Comparison of ENCODE assay signal across 17 cellular contexts in the genomic region with DNA sequence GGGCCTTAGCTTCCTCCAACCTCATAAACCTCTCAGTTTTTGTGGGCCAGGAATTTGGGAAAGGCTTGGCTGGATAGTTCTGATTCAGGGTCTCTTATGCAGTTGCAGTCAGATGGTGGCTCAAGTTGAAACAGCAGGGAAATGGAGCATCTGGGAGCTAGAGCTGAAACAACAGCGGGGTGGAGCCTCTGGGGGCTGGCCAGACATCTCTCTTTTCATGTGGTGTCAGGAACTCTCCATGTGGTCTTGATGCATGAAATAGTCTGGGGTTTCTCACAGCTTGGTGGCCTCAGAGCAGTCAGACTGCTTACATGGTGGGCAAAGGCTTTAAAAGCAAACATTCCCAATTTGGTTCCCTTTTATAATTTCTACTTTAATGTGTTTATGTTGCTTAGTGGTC. TPM values are rescaled to one million over a fixed set of nuclear protein-coding genes. Genes with fewer than 3 reads are reported as not detected.
DNase-seq lines count a peak whose midpoint lies in the region; ATAC-seq and TF ChIP-seq lines count a peak whose summit lies in the region.
"Had no signal": no experiment of that assay in that cellular context is flagged by ENCODE, and none has a peak within 500 bp of the region (broad histone marks: within the 10 kb centered on the region; RNA-seq: fewer than 3 reads in every experiment).

No MANE protein-coding gene starts in this region.

- H2AK5ac ChIP-seq in mesendoderm (ENCODE audit: low read length), result no peak overlapping the region

- WGBS in mesendoderm (ENCODE audit: extremely low coverage, insufficient coverage, low lambda C conversion rate), result no CpG with 5 or more reads among the region's 1 CpG

- H2AFZ ChIP-seq in DND-41 (ENCODE audit: low read depth, low read length), result no peak overlapping the region

- peaks cover 92% of the 10 kb centered on the region for H3K79me2 ChIP-seq in DND-41 (ENCODE audit: insufficient read depth, low read length)
- peaks cover 5% of the 10 kb centered on the region for H3K79me2 ChIP-seq in mesendoderm (ENCODE audit: control insufficient read depth, insufficient read depth, low read length)

- H4K5ac ChIP-seq in mesendoderm (ENCODE audit: low read length), result no peak overlapping the region

- H3K4ac ChIP-seq in mesendoderm (ENCODE audit: low read depth, low read length), result no peak overlapping the region

- in situ Hi-C loops in astrocyte of the spinal cord (cut with HindIII; ENCODE audit: low sequenced_read_pairs), result no loop called here

- peaks cover 50% of the 10 kb centered on the region for H4K20me1 ChIP-seq in DND-41 (ENCODE audit: insufficient read depth, low read length)

- 0 out of 2 replicates have a peak, but pooled peaks cover 4% of the 10 kb centered on the region for H3K4me1 ChIP-seq in DND-41 (ENCODE audit: insufficient read depth, low read length)
- peaks cover 11% of the 10 kb centered on the region for H3K4me1 ChIP-seq in HUES48 (ENCODE audit: control insufficient read depth, insufficient read depth, low read length)
- peaks cover 6% of the 10 kb centered on the region for H3K4me1 ChIP-seq in mesendoderm (ENCODE audit: control insufficient read depth, low read depth, low read length)

- H3K9ac ChIP-seq in DND-41 (ENCODE audit: low read depth, low read length) (no peak overlapping the region), HUES48 (ENCODE audit: low read depth, low read length) (no peak overlapping the region), mesendoderm (ENCODE audit: low read length) (no peak overlapping the region)

- H3K36me3 ChIP-seq in DND-41 (ENCODE audit: insufficient read depth, low read length) (peaks cover 59% of the 10 kb centered on the region), HUES48 (ENCODE audit: control insufficient read depth, insufficient read depth, low read length) (peaks cover 5% of the 10 kb centered on the region), mesendoderm (ENCODE audit: control insufficient read depth, insufficient read depth, low read length) (no peaks in the 10 kb centered on the region)

- H3K27me3 ChIP-seq in DND-41 (ENCODE audit: insufficient read depth, low read length, poor library complexity) (no peaks in the 10 kb centered on the region), HUES48 (ENCODE audit: control insufficient read depth, insufficient read depth, low read length) (no peaks in the 10 kb centered on the region), mesendoderm (ENCODE audit: insufficient read depth, low read length, poor library complexity) (no peaks in the 10 kb centered on the region)
- H3K27me3 ChIP-seq: tibial artery had no signal

- no peak overlapping the region for H2BK15ac ChIP-seq in mesendoderm (replicated peaks; ENCODE audit: low read depth)

- ATAC-seq in DND-41 (ENCODE audit: insufficient read depth, low read depth) (peak; percentile 93), GM18505 (IDR thresholded peaks at IDR 0.05; ENCODE audit: unreplicated experiment) (no peak)
- ATAC-seq: SK-N-SH treated with all-trans-retinoic acid at 6 μM for 48 hours had no signal

- no peak overlapping the region for H3K23ac ChIP-seq in mesendoderm (ENCODE audit: low read length)

- H3K79me1 ChIP-seq in mesendoderm (ENCODE audit: low read length), result peaks cover 15% of the 10 kb centered on the region

- no peak overlapping the region for H2BK5ac ChIP-seq in mesendoderm (ENCODE audit: low read length)

- no peaks in the 10 kb centered on the region for H3K9me3 ChIP-seq in DND-41 (ENCODE audit: insufficient read depth, low read length, severe bottlenecking)
- H3K9me3 ChIP-seq in HUES48 (ENCODE audit: control insufficient read depth, insufficient read depth, low read length), result no peaks in the 10 kb centered on the region
- H3K9me3 ChIP-seq: tibial artery had no signal

- TF ChIP-seq CTCF in DND-41 (IDR thresholded peaks at IDR 0.05; ENCODE audit: borderline replicate concordance, extremely low read depth, low read length, poor library complexity, severe bottlenecking) (no peak), astrocyte of the spinal cord (IDR thresholded peaks at IDR 0.05; ENCODE audit: low read depth, low read length) (no peak)

- no peak overlapping the region for H3K56ac ChIP-seq in mesendoderm (ENCODE audit: low read length)

- no peak overlapping the region for H3K18ac ChIP-seq in mesendoderm (ENCODE audit: low read length)

- no peak for TF ChIP-seq POLR2A in GM18505 (IDR thresholded peaks at IDR 0.05; ENCODE audit: borderline replicate concordance, extremely low read depth, insufficient read depth, insufficient read length)

- H4K8ac ChIP-seq in mesendoderm (ENCODE audit: low read depth, low read length), result no peak overlapping the region

- H2BK120ac ChIP-seq in mesendoderm (ENCODE audit: low read depth, low read length), result no peak overlapping the region

- H3K4me3 ChIP-seq in DND-41 (ENCODE audit: low read depth in 1 of 2, low read length in 2 of 2) (no peak overlapping the region), HUES48 (ENCODE audit: low read depth, low read length) (no peak overlapping the region), astrocyte of the spinal cord (ENCODE audit: low read depth, low read length) (no peak overlapping the region), mesendoderm (ENCODE audit: low read length) (no peak overlapping the region)
- H3K4me3 ChIP-seq: tibial artery had no signal

- H3K27ac ChIP-seq in DND-41 (ENCODE audit: low read length) (no peak overlapping the region; the same call in 1 of the 2 replicates), HUES48 (ENCODE audit: low read depth, low read length) (peak overlapping the region; percentile 59), mesendoderm (ENCODE audit: low read depth, low read length) (no peak overlapping the region)
- H3K27ac ChIP-seq: epithelial cell of prostate, tibial artery had no signal

- DNase-seq in DND-41 (peak; percentile 52), astrocyte of the spinal cord (ENCODE audit: low read depth, low spot score) (peak; percentile 83), mesendoderm (peak; percentile 81), NCI-H2029 treated with DMSO at 0.1 percent for 48 hours (lab: John Stamatoyannopoulos, UW) (no peak), NCI-H774 (lab: John Stamatoyannopoulos, UW) (no peak)
- no peak for DNase-seq in NK-92 treated with Interleukin-12 subunit alpha and Interleukin-12 subunit beta, amount 100 ng/mL, for 24 hours (lab: John Stamatoyannopoulos, UW)
- DNase-seq: activated CD8-positive, alpha-beta memory T cell treated with anti-CD3 and anti-CD28 coated beads for 24 hours; activated gamma-delta T cell treated with Interleukin-2 at 50 U/mL for 16 hours; caudate nucleus; CD4-positive, alpha-beta T cell; head of caudate nucleus; OCI-M1; tibial artery had no signal

- H3K4me2 ChIP-seq in DND-41 (ENCODE audit: insufficient read depth, low read length) (no peak overlapping the region), mesendoderm (ENCODE audit: low read length) (no peak overlapping the region)

RNA-seq across cellular contexts. Expression of a gene that starts 13.5 kb away (rescaled TPM):
- polyA plus RNA-seq in mesendoderm (2013, experiment 1 of 2), result 11.8 TPM
- 12.8 TPM for polyA plus RNA-seq in mesendoderm (2013, experiment 2 of 2)

RNA-seq across cellular contexts. Expression of a gene that starts 29.4 kb away (rescaled TPM):
- polyA plus RNA-seq in mesendoderm (2013, experiment 1 of 2), result 14.0 TPM
- polyA plus RNA-seq in mesendoderm (2013, experiment 2 of 2), result 15.0 TPM

RNA-seq across cellular contexts. Expression of a gene that starts 50.7 kb away (rescaled TPM):
- 28.8 TPM for polyA plus RNA-seq in mesendoderm (2013, experiment 1 of 2)
- 30.0 TPM for polyA plus RNA-seq in mesendoderm (2013, experiment 2 of 2)

Comparison
In these comparisons a context has a peak if more than half of its experiments do, and no peak if none do; other contexts are left out.
1. DNase-seq: peak in DND-41 (single experiment), astrocyte of the spinal cord (single experiment) and mesendoderm (single experiment); none in NCI-H2029 treated with DMSO at 0.1 percent for 48 hours (single experiment), NCI-H774 (single experiment) and NK-92 treated with Interleukin-12 subunit alpha and Interleukin-12 subunit beta, amount 100 ng/mL, for 24 hours (single experiment).